1 cellular context compared by ENCODE assay signal in the genomic region with DNA sequence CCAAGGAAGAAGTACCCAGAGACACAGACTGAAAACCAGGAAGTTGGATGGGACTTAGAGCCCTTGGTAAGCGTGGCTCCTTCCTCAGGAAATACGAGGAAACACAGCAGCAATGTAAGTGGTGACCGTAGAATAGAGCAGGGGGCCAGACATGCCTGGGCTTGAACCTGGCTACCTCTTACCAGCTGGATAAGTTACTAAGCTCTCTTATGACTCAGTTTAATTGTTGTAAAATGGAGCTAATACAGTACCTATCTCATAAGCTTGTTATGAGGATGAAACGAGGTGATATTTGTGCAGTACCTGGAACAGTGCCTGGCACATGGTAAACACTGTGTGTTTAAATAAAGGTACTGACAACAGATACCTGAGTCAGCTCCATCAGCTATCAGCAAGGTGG.
TF ChIP-seq lines count a peak whose summit lies in the region.

No MANE protein-coding gene starts in this region.

TF ChIP-seq in H1, 55 proteins besides CTCF, POLR2A, EP300 and RAD21:
- no peak for TF ChIP-seq ASH2L (IDR thresholded peaks at IDR 0.05; ENCODE audit: low read length)
- TF ChIP-seq NRF1 (IDR thresholded peaks at IDR 0.05; ENCODE audit: low read depth, low read length) = no peak
